ENCODE assay signal across 9 cellular contexts in the genomic region with DNA sequence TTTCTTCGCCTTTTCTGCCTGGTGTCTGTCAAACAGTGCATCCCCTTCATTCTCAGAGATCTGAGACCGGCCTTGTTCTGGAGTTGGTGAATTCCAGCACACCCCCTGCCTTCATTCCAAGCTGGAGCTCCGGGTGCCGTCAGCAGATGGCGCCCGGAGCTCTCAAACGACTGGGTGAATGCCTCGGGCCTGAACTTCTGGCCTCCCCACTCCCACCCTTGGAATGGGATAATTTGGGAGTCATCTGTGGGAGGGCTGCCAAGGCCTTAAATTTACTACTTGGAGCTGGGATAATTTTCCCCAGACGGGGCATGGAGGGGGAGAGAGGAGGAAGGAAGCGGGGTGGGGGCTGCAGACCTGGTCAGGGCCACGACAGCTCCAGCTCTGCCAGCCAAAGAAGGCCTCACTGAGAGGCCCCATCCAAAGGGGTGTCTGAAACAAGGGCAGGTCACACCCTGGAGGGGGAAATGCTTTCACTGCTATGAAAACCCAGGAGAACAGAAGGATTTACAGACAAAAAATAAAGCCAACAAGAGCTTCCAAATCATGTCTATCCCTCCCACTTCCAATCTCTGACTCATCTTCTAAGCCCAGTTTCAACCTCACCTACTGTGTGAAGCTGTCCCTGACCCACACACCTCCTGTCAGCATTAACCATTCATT.
DNase-seq lines count a peak whose midpoint lies in the region; ATAC-seq, FAIRE-seq and TF ChIP-seq lines count a peak whose summit lies in the region.
"Had no signal": no experiment of that assay in that cellular context is flagged by ENCODE, and none has a peak within 500 bp of the region (broad histone marks: within the 10 kb centered on the region; RNA-seq: fewer than 3 reads in every experiment).

No MANE protein-coding gene starts in this region.

- peak overlapping the region; percentile 86 to 90 for H3K27ac ChIP-seq in esophagus (ENCODE audit: low read depth in 2 of 2, low read length in 1 of 2)

- H3K27ac Mint-ChIP-seq in activated B cell treated with CpG ODN at 0.5 μM for 24 hours = no peak overlapping the region

- H3K36me3 ChIP-seq in esophagus (ENCODE audit: control insufficient read depth in 2 of 2, insufficient read depth in 2 of 2, low read length in 1 of 2) = no peaks in the 10 kb centered on the region
- no peaks in the 10 kb centered on the region for H3K36me3 ChIP-seq in mucosa of descending colon (ENCODE audit: low read depth)

- peak; percentile 32 for FAIRE-seq in urothelium cell line (lab: Jason Lieb, UNC)
- FAIRE-seq: colon had no signal

- WGBS in esophagus, 2 donors = 13 to 19% methylated on average over 11 of the region's 11 CpGs

- H3K27me3 ChIP-seq in esophagus (ENCODE audit: control insufficient read depth in 1 of 2, insufficient read depth in 2 of 2, low read length in 2 of 2) = no peaks in the 10 kb centered on the region

- no peak for TF ChIP-seq CTCF in activated B cell treated with CpG ODN at 0.5 μM for 24 hours (IDR thresholded peaks at IDR 0.05)
- TF ChIP-seq CTCF in mucosa of descending colon (IDR thresholded peaks at IDR 0.05) = peak; percentile 63

- H3K36me3 Mint-ChIP-seq in activated B cell treated with CpG ODN at 0.5 μM for 24 hours (ENCODE audit: low read depth) = no peaks in the 10 kb centered on the region

- peaks cover 13% of the 10 kb centered on the region for H3K4me1 Mint-ChIP-seq in activated B cell treated with CpG ODN at 0.5 μM for 24 hours

- peak; percentile 65 for DNase-seq in activated effector memory CD4-positive, alpha-beta T cell treated with anti-CD3 and anti-CD28 coated beads, Interleukin-2, amount 50 U/mL, for 16 hours
- DNase-seq in activated effector memory CD4-positive, alpha-beta T cell treated with Interleukin-2 at 50 U/mL for 16 hours = no peak
- DNase-seq in NCI-H2029 (lab: John Stamatoyannopoulos, UW) (peak; percentile 50), activated B cell treated with CpG ODN at 0.5 μM for 24 hours (no peak), mucosa of descending colon (peak; percentile 67 to 82 (median 81)), urothelium cell line (ENCODE audit: low spot score) (peak; percentile 89)

- H3K4me3 Mint-ChIP-seq in activated B cell treated with CpG ODN at 0.5 μM for 24 hours = no peak overlapping the region

- ATAC-seq in activated B cell treated with CpG ODN at 0.5 μM for 24 hours (ENCODE audit: low read depth) (peak; percentile 42), mucosa of descending colon (peak; percentile 80), GM19395 (IDR thresholded peaks at IDR 0.05; ENCODE audit: unreplicated experiment) (no peak)

- H3K4me3 ChIP-seq in esophagus (ENCODE audit: low read depth in 1 of 2, low read length in 2 of 2) (no peak overlapping the region), mucosa of descending colon (no peak overlapping the region)

- no peaks in the 10 kb centered on the region for H3K9me3 ChIP-seq in esophagus (ENCODE audit: control insufficient read depth in 2 of 2, insufficient read depth in 1 of 2, low read depth in 1 of 2, low read length in 1 of 2)
- no peaks in the 10 kb centered on the region for H3K9me3 ChIP-seq in mucosa of descending colon

- H3K4me1 ChIP-seq in esophagus (ENCODE audit: control insufficient read depth in 2 of 2, insufficient read depth in 2 of 2, low read length in 1 of 2) = no peaks in the 10 kb centered on the region
- H3K4me1 ChIP-seq in mucosa of descending colon (ENCODE audit: low read depth) = peaks cover 7% of the 10 kb centered on the region

- POLR2A ChIA-PET in activated B cell treated with CpG ODN at 0.5 μM for 24 hours (lab: Charles Lee) = interaction anchor here (0.6 to 1.0 kb wide), 4 partner anchors 324 to 358 kb away, joined by 3 to 9 read pairs (median 3); no protein-coding TSS in a partner anchor

- intact Hi-C loops in activated B cell treated with CpG ODN at 0.5 μM for 24 hours (cut with micrococcal nuclease) (loop anchor here (1.0 to 2.0 kb wide), 4 partner anchors 190 to 562 kb away; no protein-coding TSS in a partner anchor), mucosa of descending colon (cut with DNase I, micrococcal nuclease) (loop anchor here (5.0 to 10.0 kb wide), 3 partner anchors 356 to 536 kb away; a partner anchor contains a TSS)

- no peaks in the 10 kb centered on the region for H3K9me3 Mint-ChIP-seq in activated B cell treated with CpG ODN at 0.5 μM for 24 hours

- CTCF ChIA-PET in activated B cell treated with CpG ODN at 0.5 μM for 24 hours (lab: Charles Lee) = interaction anchor here (0.6 to 7.2 kb wide), 20 partner anchors 92 to 564 kb away, joined by 3 to 97 read pairs (median 4); a partner anchor contains a TSS

- peaks cover 34% of the 10 kb centered on the region for H3K27me3 Mint-ChIP-seq in activated B cell treated with CpG ODN at 0.5 μM for 24 hours

Comparison
In these comparisons a context has a peak if more than half of its experiments do, and no peak if none do; other contexts are left out.
1. DNase-seq: peak in activated effector memory CD4-positive, alpha-beta T cell treated with anti-CD3 and anti-CD28 coated beads, Interleukin-2, amount 50 U/mL, for 16 hours (single experiment), NCI-H2029 (single experiment), mucosa of descending colon (3 of 3) and urothelium cell line (single experiment); none in activated effector memory CD4-positive, alpha-beta T cell treated with Interleukin-2 at 50 U/mL for 16 hours (single experiment) and activated B cell treated with CpG ODN at 0.5 μM for 24 hours (single experiment).